8 cellular contexts compared by ENCODE assay signal in genomic region chr7:96321670-96322372, GRCh38. TPM values are rescaled to one million over a fixed set of nuclear protein-coding genes. Genes with fewer than 3 reads are reported as not detected.
A peak's percentile ranks its signal among the peaks of the same experiment; 100 is the strongest.
DNase-seq lines count a peak whose midpoint lies in the region; ATAC-seq and TF ChIP-seq lines count a peak whose summit lies in the region.

Gene SLC25A13 (minus strand): TSS chr7:96322098. CDS start chr7:96321956, 142 bp downstream.

- H4K20me1 ChIP-seq in H9 (ENCODE audit: control insufficient read depth, insufficient read depth, insufficient read length): no peaks in the 10 kb centered on the region

- DNase-seq in GM03348 (ENCODE audit: low spot score) (peak; percentile 99), H9 (peak; percentile 95), MG63 (peak; percentile 90), SKM-1 (lab: John Stamatoyannopoulos, UW; ENCODE audit: unreplicated experiment) (peak; percentile 75), glutamatergic neuron (peak; percentile 93), ovary (peak; percentile 88 to 94 (median 91)), tibial artery (peak; percentile 91 to 96)
- DNase-seq in activated naive CD4-positive, alpha-beta T cell treated with anti-CD3 and anti-CD28 coated beads, Interleukin-2, amount 50 U/mL, for 72 hours (ENCODE audit: low spot score in 2 of 2): peak; percentile 64 to 86

- H3K4me1 ChIP-seq in H9 (ENCODE audit: insufficient read depth, low read length) (no peaks in the 10 kb centered on the region), ovary (ENCODE audit: insufficient read depth) (peaks cover 3% of the 10 kb centered on the region), tibial artery (peaks cover 0 to 25% (median 12%) of the 10 kb centered on the region in 4 donors)

- peak within 1 kb of the TSS; percentile 89 for H3K14ac ChIP-seq in H9 (ENCODE audit: insufficient read depth, low read length)

- H3K27me3 Mint-ChIP-seq in H9 (ENCODE audit: low read depth) (peaks cover 16% of the 10 kb centered on the region), glutamatergic neuron (ENCODE audit: unreplicated experiment) (peaks cover 4% of the 10 kb centered on the region)

- H3K27me3 ChIP-seq in H9 (ENCODE audit: insufficient read depth, low read length) (no peaks in the 10 kb centered on the region), MG63 (no peaks in the 10 kb centered on the region), ovary (no peaks in the 10 kb centered on the region), tibial artery (no peaks in the 10 kb centered on the region)

- peak within 1 kb of the TSS; percentile 21 for H3K27ac ChIP-seq in H9 (ENCODE audit: insufficient read length, low read depth, low read length)
- H3K27ac ChIP-seq in ovary: peak within 1 kb of the TSS; percentile 86 to 96
- peak within 1 kb of the TSS; percentile 85 to 95 for H3K27ac ChIP-seq in tibial artery

- H3K9me3 ChIP-seq in H9 (ENCODE audit: control insufficient read depth, low read depth, low read length) (no peaks in the 10 kb centered on the region), MG63 (no peaks in the 10 kb centered on the region), ovary (no peaks in the 10 kb centered on the region), tibial artery (no peaks in the 10 kb centered on the region)

- H2BK12ac ChIP-seq in H9 (ENCODE audit: insufficient read length, low read depth, low read length): no peak within 1 kb of the TSS

- no peak within 1 kb of the TSS for H2BK5ac ChIP-seq in H9 (ENCODE audit: insufficient read length, low read length)

- peak within 1 kb of the TSS; percentile 84 to 94 (median 94); a peak in 5 of 7 replicates for H3K27ac Mint-ChIP-seq in H9
- peak within 1 kb of the TSS; percentile 77 to 95 for H3K27ac Mint-ChIP-seq in activated naive CD4-positive, alpha-beta T cell treated with anti-CD3 and anti-CD28 coated beads, Interleukin-2, amount 50 U/mL, for 72 hours
- peak within 1 kb of the TSS; percentile 80 for H3K27ac Mint-ChIP-seq in glutamatergic neuron (ENCODE audit: unreplicated experiment)

- H2AK5ac ChIP-seq in H9 (ENCODE audit: insufficient read length, low read length): no peak within 1 kb of the TSS

- H2AFZ ChIP-seq in H9 (ENCODE audit: low read length): no peak within 1 kb of the TSS

- no peak within 1 kb of the TSS for H3K4ac ChIP-seq in H9 (ENCODE audit: low read depth, low read length)

- H3K4me2 ChIP-seq in H9 (ENCODE audit: insufficient read depth, insufficient read length, low read length): peak within 1 kb of the TSS; percentile 73

- peaks cover 20 to 21% of the 10 kb centered on the region in 2 experiments for H3K4me1 Mint-ChIP-seq in H9
- peaks cover 8% of the 10 kb centered on the region for H3K4me1 Mint-ChIP-seq in glutamatergic neuron (ENCODE audit: low read depth, unreplicated experiment)

- H3K79me2 ChIP-seq in H9 (ENCODE audit: insufficient read depth, low read length): peaks cover 7% of the 10 kb centered on the region; the same call in 1 of the 2 replicates

- peak within 1 kb of the TSS; percentile 53 for H3K9ac ChIP-seq in H9 (ENCODE audit: extremely low read depth, insufficient read length, low read length)

- H3K23ac ChIP-seq in H9 (ENCODE audit: insufficient read length, low read depth, low read length): no peak within 1 kb of the TSS

- no peak within 1 kb of the TSS for H3T11ph ChIP-seq in H9 (ENCODE audit: low read length)

- intact Hi-C loops in ovary (cut with DNase I): no loop called here
- intact Hi-C loops in tibial artery (cut with DNase I; ENCODE audit: low total_unique reads): no loop called here

- ATAC-seq in activated naive CD4-positive, alpha-beta T cell treated with anti-CD3 and anti-CD28 coated beads, Interleukin-2, amount 50 U/mL, for 72 hours: peak; percentile 69 to 88

- H3K4me3 ChIP-seq in MG63 (peak within 1 kb of the TSS; percentile 88), ovary (peak within 1 kb of the TSS; percentile 99), tibial artery (peak within 1 kb of the TSS; percentile 78 to 84)

- H4K8ac ChIP-seq in H9 (replicated peaks; ENCODE audit: insufficient read length, low read depth, low read length): no peak within 1 kb of the TSS

- no peak within 1 kb of the TSS for H2BK20ac ChIP-seq in H9 (ENCODE audit: low read depth, low read length, poor library complexity, severe bottlenecking)

- H3K36me3 ChIP-seq in MG63 (no peaks in the 10 kb centered on the region), ovary (no peaks in the 10 kb centered on the region), tibial artery (no peaks in the 10 kb centered on the region)

- TF ChIP-seq CTCF in H9 (conservative IDR thresholded peaks at IDR 0.05) (no peak), glutamatergic neuron (IDR thresholded peaks at IDR 0.05; ENCODE audit: partially characterized antibody, unreplicated experiment) (no peak), ovary (IDR thresholded peaks at IDR 0.05) (peak in 2 of 3 donors; percentile 6 to 23), tibial artery (IDR thresholded peaks at IDR 0.05) (no peak)

- peaks cover 0 to 4% (median 0%) of the 10 kb centered on the region in 3 experiments; a peak in 3 of 7 replicates for H3K36me3 Mint-ChIP-seq in H9 (ENCODE audit: insufficient read depth in 1 of 3, low read depth in 3 of 3)
- peaks cover 6 to 10% of the 10 kb centered on the region in 2 donors for H3K36me3 Mint-ChIP-seq in activated naive CD4-positive, alpha-beta T cell treated with anti-CD3 and anti-CD28 coated beads, Interleukin-2, amount 50 U/mL, for 72 hours
- H3K36me3 Mint-ChIP-seq in glutamatergic neuron (ENCODE audit: unreplicated experiment): no peaks in the 10 kb centered on the region

- no peak for TF ChIP-seq EP300 in ovary (IDR thresholded peaks at IDR 0.05)

- H3K4me3 Mint-ChIP-seq in H9: peak within 1 kb of the TSS; percentile 80 to 90
- H3K4me3 Mint-ChIP-seq in glutamatergic neuron (ENCODE audit: unreplicated experiment): peak within 1 kb of the TSS; percentile 96

- H3K9me3 Mint-ChIP-seq in H9 (0 out of 5 replicates have a peak, but pooled peaks cover 0 to 3% of the 10 kb centered on the region in 2 experiments), glutamatergic neuron (ENCODE audit: unreplicated experiment) (no peaks in the 10 kb centered on the region)
- peaks cover 3 to 4% of the 10 kb centered on the region in 2 donors for H3K9me3 Mint-ChIP-seq in activated naive CD4-positive, alpha-beta T cell treated with anti-CD3 and anti-CD28 coated beads, Interleukin-2, amount 50 U/mL, for 72 hours

- H4K91ac ChIP-seq in H9 (ENCODE audit: insufficient read length, low read depth, low read length): no peak within 1 kb of the TSS

- TF ChIP-seq POLR2A in ovary (IDR thresholded peaks at IDR 0.05): peak; percentile 78

- no peak within 1 kb of the TSS for H4K5ac ChIP-seq in H9 (ENCODE audit: insufficient read length, low read depth, low read length)

- H2BK15ac ChIP-seq in H9 (ENCODE audit: low read depth, low read length): no peak within 1 kb of the TSS

- no peak within 1 kb of the TSS for H3K56ac ChIP-seq in H9 (ENCODE audit: insufficient read length, low read depth, low read length)

- no peaks in the 10 kb centered on the region for H3K79me1 ChIP-seq in H9 (ENCODE audit: insufficient read depth, low read depth, low read length, poor library complexity, severe bottlenecking)

- no CpG with 5 or more reads among the region's 66 CpGs for WGBS in H9 (ENCODE audit: extremely low coverage, insufficient read length, low lambda C conversion rate)
- 0 to 1% (median 1%) methylated on average over 40 to 66 of the region's 66 CpGs for WGBS in ovary, 3 donors

- H2BK120ac ChIP-seq in H9 (ENCODE audit: low read depth, low read length, poor library complexity, severe bottlenecking): no peak within 1 kb of the TSS

- no peaks in the 10 kb centered on the region for H3K23me2 ChIP-seq in H9 (ENCODE audit: insufficient read length, low read depth, low read length, poor library complexity, severe bottlenecking)

- peak within 1 kb of the TSS; percentile 49 for H3K18ac ChIP-seq in H9 (ENCODE audit: insufficient read length, low read depth, low read length)

RNA-seq across cellular contexts. Expression of gene SLC25A13, which starts in this region (rescaled TPM):
- total RNA-seq in H9 (2021) (68.9 and 71.7 TPM in 2 replicates), glutamatergic neuron (ENCODE audit: unreplicated experiment) (48.5 TPM), ovary (10 to 100 TPM; 16.1 to 32.6 (median 23.1) TPM)
- total RNA-seq in MG63 (2014; rRNA removed; shearing (Covaris generic); ENCODE audit: low replicate concordance): 12.4 and 26.7 TPM in 2 replicates
- 10 to 100 TPM; 13.2 to 13.7 TPM for total RNA-seq in activated naive CD4-positive, alpha-beta T cell treated with anti-CD3 and anti-CD28 coated beads, Interleukin-2, amount 50 U/mL, for 72 hours
- 10 to 100 TPM; 11.4 to 29.9 TPM for polyA plus RNA-seq in ovary

Comparison
In these comparisons a context has a peak if more than half of its experiments do, and no peak if none do; other contexts are left out.
1. Peak in every context shown above with its lines: DNase-seq, ATAC-seq, H3K4me3 ChIP-seq and H3K27ac ChIP-seq.
2. H3K27ac ChIP-seq: peak in every context shown above with its lines; median percentile 91 in ovary; 90 in tibial artery; 21 in H9.
3. CTCF ChIP-seq: peak in ovary (2 of 3); none in H9 (single experiment), glutamatergic neuron (single experiment) and tibial artery (0 of 2).